1 cellular context compared by ENCODE assay signal in the genomic region with DNA sequence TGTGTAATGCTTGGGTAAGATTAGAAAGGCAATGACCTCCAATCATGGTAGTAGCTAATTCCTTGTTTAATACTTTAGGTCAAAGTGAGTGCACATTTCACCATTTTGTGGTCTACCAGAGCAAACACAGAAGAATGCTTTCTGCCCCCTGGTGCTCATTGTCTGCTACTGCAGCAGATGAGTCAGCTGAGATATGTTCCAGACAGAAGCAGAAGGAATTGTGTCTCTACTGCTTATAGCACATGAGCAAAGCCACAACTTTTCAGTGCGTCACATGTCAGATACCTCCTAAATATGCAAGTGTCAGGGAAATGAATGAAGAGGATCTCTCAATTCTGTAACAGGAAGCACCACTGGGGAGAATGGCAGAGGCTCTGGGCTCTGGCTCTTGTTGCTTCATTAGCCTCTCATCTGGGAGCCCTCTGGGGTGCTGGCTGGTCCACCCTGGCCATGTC.
TF ChIP-seq lines count a peak whose summit lies in the region.

No MANE protein-coding gene starts in this region.

TF ChIP-seq in HepG2, 621 proteins besides CTCF, POLR2A, EP300 and RAD21 (continued from another document and continues in another):
- TF ChIP-seq, protein P1, sequence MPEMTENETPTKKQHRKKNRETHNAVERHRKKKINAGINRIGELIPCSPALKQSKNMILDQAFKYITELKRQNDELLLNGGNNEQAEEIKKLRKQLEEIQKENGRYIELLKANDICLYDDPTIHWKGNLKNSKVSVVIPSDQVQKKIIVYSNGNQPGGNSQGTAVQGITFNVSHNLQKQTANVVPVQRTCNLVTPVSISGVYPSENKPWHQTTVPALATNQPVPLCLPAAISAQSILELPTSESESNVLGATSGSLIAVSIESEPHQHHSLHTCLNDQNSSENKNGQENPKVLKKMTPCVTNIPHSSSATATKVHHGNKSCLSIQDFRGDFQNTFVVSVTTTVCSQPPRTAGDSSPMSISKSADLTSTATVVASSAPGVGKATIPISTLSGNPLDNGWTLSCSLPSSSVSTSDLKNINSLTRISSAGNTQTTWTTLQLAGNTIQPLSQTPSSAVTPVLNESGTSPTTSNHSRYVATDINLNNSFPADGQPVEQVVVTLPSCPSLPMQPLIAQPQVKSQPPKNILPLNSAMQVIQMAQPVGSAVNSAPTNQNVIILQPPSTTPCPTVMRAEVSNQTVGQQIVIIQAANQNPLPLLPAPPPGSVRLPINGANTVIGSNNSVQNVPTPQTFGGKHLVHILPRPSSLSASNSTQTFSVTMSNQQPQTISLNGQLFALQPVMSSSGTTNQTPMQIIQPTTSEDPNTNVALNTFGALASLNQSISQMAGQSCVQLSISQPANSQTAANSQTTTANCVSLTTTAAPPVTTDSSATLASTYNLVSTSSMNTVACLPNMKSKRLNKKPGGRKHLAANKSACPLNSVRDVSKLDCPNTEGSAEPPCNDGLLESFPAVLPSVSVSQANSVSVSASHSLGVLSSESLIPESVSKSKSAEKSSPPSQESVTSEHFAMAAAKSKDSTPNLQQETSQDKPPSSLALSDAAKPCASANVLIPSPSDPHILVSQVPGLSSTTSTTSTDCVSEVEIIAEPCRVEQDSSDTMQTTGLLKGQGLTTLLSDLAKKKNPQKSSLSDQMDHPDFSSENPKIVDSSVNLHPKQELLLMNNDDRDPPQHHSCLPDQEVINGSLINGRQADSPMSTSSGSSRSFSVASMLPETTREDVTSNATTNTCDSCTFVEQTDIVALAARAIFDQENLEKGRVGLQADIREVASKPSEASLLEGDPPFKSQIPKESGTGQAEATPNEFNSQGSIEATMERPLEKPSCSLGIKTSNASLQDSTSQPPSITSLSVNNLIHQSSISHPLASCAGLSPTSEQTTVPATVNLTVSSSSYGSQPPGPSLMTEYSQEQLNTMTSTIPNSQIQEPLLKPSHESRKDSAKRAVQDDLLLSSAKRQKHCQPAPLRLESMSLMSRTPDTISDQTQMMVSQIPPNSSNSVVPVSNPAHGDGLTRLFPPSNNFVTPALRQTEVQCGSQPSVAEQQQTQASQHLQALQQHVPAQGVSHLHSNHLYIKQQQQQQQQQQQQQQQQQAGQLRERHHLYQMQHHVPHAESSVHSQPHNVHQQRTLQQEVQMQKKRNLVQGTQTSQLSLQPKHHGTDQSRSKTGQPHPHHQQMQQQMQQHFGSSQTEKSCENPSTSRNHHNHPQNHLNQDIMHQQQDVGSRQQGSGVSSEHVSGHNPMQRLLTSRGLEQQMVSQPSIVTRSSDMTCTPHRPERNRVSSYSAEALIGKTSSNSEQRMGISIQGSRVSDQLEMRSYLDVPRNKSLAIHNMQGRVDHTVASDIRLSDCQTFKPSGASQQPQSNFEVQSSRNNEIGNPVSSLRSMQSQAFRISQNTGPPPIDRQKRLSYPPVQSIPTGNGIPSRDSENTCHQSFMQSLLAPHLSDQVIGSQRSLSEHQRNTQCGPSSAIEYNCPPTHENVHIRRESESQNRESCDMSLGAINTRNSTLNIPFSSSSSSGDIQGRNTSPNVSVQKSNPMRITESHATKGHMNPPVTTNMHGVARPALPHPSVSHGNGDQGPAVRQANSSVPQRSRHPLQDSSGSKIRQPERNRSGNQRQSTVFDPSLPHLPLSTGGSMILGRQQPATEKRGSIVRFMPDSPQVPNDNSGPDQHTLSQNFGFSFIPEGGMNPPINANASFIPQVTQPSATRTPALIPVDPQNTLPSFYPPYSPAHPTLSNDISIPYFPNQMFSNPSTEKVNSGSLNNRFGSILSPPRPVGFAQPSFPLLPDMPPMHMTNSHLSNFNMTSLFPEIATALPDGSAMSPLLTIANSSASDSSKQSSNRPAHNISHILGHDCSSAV (CRISPR knock-in tag; IDR thresholded peaks at IDR 0.05; ENCODE audit: borderline replicate concordance), result no peak
- TF ChIP-seq, protein P2, sequence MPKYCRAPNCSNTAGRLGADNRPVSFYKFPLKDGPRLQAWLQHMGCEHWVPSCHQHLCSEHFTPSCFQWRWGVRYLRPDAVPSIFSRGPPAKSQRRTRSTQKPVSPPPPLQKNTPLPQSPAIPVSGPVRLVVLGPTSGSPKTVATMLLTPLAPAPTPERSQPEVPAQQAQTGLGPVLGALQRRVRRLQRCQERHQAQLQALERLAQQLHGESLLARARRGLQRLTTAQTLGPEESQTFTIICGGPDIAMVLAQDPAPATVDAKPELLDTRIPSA (CRISPR knock-in tag; IDR thresholded peaks at IDR 0.05; ENCODE audit: borderline replicate concordance), result no peak
- TF ChIP-seq ZNF772 (CRISPR knock-in tag; IDR thresholded peaks at IDR 0.05), result no peak
- TF ChIP-seq, protein P3, sequence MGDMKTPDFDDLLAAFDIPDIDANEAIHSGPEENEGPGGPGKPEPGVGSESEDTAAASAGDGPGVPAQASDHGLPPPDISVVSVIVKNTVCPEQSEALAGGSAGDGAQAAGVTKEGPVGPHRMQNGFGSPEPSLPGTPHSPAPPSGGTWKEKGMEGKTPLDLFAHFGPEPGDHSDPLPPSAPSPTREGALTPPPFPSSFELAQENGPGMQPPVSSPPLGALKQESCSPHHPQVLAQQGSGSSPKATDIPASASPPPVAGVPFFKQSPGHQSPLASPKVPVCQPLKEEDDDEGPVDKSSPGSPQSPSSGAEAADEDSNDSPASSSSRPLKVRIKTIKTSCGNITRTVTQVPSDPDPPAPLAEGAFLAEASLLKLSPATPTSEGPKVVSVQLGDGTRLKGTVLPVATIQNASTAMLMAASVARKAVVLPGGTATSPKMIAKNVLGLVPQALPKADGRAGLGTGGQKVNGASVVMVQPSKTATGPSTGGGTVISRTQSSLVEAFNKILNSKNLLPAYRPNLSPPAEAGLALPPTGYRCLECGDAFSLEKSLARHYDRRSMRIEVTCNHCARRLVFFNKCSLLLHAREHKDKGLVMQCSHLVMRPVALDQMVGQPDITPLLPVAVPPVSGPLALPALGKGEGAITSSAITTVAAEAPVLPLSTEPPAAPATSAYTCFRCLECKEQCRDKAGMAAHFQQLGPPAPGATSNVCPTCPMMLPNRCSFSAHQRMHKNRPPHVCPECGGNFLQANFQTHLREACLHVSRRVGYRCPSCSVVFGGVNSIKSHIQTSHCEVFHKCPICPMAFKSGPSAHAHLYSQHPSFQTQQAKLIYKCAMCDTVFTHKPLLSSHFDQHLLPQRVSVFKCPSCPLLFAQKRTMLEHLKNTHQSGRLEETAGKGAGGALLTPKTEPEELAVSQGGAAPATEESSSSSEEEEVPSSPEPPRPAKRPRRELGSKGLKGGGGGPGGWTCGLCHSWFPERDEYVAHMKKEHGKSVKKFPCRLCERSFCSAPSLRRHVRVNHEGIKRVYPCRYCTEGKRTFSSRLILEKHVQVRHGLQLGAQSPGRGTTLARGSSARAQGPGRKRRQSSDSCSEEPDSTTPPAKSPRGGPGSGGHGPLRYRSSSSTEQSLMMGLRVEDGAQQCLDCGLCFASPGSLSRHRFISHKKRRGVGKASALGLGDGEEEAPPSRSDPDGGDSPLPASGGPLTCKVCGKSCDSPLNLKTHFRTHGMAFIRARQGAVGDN (CRISPR knock-in tag; IDR thresholded peaks at IDR 0.05), result no peak
- no peak for TF ChIP-seq ZKSCAN8 (CRISPR knock-in tag; IDR thresholded peaks at IDR 0.05; ENCODE audit: borderline replicate concordance)
- no peak for TF ChIP-seq ZNF510 (CRISPR knock-in tag; IDR thresholded peaks at IDR 0.05; ENCODE audit: low read depth)
- no peak for TF ChIP-seq FOXP1 (IDR thresholded peaks at IDR 0.05)
- TF ChIP-seq FOXP1 (CRISPR knock-in tag; IDR thresholded peaks at IDR 0.05), result no peak
- TF ChIP-seq ZNF850 (CRISPR knock-in tag; conservative IDR thresholded peaks at IDR 0.05), result no peak
- no peak for TF ChIP-seq ZNF451 (CRISPR knock-in tag; IDR thresholded peaks at IDR 0.05)
- TF ChIP-seq XRCC5 (optimal IDR thresholded peaks at IDR 0.05; ENCODE audit: low read length), result peak; percentile 24
- TF ChIP-seq, protein P4, sequence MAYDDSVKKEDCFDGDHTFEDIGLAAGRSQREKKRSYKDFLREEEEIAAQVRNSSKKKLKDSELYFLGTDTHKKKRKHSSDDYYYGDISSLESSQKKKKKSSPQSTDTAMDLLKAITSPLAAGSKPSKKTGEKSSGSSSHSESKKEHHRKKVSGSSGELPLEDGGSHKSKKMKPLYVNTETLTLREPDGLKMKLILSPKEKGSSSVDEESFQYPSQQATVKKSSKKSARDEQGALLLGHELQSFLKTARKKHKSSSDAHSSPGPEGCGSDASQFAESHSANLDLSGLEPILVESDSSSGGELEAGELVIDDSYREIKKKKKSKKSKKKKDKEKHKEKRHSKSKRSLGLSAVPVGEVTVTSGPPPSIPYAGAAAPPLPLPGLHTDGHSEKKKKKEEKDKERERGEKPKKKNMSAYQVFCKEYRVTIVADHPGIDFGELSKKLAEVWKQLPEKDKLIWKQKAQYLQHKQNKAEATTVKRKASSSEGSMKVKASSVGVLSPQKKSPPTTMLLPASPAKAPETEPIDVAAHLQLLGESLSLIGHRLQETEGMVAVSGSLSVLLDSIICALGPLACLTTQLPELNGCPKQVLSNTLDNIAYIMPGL (CRISPR knock-in tag; IDR thresholded peaks at IDR 0.05; ENCODE audit: borderline replicate concordance in 1 of 2, low read depth in 1 of 2), result peak; percentile 42 to 81; a peak in 1 of 4 replicates
- TF ChIP-seq SETDB1 (CRISPR knock-in tag; IDR thresholded peaks at IDR 0.05; ENCODE audit: borderline replicate concordance), result no peak
- TF ChIP-seq, protein P5, sequence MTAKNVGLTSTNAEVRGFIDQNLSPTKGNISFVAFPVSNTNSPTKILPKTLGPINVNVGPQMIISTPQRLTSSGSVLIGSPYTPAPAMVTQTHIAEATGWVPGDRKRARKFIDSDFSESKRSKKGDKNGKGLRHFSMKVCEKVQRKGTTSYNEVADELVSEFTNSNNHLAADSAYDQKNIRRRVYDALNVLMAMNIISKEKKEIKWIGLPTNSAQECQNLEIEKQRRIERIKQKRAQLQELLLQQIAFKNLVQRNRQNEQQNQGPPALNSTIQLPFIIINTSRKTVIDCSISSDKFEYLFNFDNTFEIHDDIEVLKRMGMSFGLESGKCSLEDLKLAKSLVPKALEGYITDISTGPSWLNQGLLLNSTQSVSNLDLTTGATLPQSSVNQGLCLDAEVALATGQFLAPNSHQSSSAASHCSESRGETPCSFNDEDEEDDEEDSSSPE (CRISPR knock-in tag; IDR thresholded peaks at IDR 0.05), result no peak
- TF ChIP-seq, protein P6, sequence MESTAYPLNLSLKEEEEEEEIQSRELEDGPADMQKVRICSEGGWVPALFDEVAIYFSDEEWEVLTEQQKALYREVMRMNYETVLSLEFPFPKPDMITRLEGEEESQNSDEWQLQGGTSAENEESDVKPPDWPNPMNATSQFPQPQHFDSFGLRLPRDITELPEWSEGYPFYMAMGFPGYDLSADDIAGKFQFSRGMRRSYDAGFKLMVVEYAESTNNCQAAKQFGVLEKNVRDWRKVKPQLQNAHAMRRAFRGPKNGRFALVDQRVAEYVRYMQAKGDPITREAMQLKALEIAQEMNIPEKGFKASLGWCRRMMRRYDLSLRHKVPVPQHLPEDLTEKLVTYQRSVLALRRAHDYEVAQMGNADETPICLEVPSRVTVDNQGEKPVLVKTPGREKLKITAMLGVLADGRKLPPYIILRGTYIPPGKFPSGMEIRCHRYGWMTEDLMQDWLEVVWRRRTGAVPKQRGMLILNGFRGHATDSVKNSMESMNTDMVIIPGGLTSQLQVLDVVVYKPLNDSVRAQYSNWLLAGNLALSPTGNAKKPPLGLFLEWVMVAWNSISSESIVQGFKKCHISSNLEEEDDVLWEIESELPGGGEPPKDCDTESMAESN (CRISPR knock-in tag; conservative IDR thresholded peaks at IDR 0.05), result no peak
- no peak for TF ChIP-seq ZNF550 (CRISPR knock-in tag; IDR thresholded peaks at IDR 0.05; ENCODE audit: borderline replicate concordance)
- TF ChIP-seq, protein P7, sequence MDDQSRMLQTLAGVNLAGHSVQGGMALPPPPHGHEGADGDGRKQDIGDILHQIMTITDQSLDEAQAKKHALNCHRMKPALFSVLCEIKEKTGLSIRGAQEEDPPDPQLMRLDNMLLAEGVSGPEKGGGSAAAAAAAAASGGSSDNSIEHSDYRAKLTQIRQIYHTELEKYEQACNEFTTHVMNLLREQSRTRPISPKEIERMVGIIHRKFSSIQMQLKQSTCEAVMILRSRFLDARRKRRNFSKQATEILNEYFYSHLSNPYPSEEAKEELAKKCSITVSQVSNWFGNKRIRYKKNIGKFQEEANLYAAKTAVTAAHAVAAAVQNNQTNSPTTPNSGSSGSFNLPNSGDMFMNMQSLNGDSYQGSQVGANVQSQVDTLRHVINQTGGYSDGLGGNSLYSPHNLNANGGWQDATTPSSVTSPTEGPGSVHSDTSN (CRISPR knock-in tag; IDR thresholded peaks at IDR 0.05; ENCODE audit: borderline replicate concordance), result no peak
- no peak for TF ChIP-seq ZNF563 (CRISPR knock-in tag; IDR thresholded peaks at IDR 0.05)
- no peak for TF ChIP-seq ATRX (CRISPR knock-in tag; IDR thresholded peaks at IDR 0.05; ENCODE audit: borderline replicate concordance)
- TF ChIP-seq, protein P8, sequence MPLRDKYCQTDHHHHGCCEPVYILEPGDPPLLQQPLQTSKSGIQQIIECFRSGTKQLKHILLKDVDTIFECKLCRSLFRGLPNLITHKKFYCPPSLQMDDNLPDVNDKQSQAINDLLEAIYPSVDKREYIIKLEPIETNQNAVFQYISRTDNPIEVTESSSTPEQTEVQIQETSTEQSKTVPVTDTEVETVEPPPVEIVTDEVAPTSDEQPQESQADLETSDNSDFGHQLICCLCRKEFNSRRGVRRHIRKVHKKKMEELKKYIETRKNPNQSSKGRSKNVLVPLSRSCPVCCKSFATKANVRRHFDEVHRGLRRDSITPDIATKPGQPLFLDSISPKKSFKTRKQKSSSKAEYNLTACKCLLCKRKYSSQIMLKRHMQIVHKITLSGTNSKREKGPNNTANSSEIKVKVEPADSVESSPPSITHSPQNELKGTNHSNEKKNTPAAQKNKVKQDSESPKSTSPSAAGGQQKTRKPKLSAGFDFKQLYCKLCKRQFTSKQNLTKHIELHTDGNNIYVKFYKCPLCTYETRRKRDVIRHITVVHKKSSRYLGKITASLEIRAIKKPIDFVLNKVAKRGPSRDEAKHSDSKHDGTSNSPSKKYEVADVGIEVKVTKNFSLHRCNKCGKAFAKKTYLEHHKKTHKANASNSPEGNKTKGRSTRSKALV (CRISPR knock-in tag; IDR thresholded peaks at IDR 0.05), result no peak
- TF ChIP-seq ZNF569 (CRISPR knock-in tag; IDR thresholded peaks at IDR 0.05; ENCODE audit: borderline replicate concordance), result no peak
- TF ChIP-seq, protein P9, sequence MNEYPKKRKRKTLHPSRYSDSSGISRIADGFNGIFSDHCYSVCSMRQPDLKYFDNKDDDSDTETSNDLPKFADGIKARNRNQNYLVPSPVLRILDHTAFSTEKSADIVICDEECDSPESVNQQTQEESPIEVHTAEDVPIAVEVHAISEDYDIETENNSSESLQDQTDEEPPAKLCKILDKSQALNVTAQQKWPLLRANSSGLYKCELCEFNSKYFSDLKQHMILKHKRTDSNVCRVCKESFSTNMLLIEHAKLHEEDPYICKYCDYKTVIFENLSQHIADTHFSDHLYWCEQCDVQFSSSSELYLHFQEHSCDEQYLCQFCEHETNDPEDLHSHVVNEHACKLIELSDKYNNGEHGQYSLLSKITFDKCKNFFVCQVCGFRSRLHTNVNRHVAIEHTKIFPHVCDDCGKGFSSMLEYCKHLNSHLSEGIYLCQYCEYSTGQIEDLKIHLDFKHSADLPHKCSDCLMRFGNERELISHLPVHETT (CRISPR knock-in tag; conservative IDR thresholded peaks at IDR 0.05), result no peak
- TF ChIP-seq KDM4B (CRISPR knock-in tag; IDR thresholded peaks at IDR 0.05), result no peak
